ENCODE assay signal across 25 cellular contexts in the genomic region with DNA sequence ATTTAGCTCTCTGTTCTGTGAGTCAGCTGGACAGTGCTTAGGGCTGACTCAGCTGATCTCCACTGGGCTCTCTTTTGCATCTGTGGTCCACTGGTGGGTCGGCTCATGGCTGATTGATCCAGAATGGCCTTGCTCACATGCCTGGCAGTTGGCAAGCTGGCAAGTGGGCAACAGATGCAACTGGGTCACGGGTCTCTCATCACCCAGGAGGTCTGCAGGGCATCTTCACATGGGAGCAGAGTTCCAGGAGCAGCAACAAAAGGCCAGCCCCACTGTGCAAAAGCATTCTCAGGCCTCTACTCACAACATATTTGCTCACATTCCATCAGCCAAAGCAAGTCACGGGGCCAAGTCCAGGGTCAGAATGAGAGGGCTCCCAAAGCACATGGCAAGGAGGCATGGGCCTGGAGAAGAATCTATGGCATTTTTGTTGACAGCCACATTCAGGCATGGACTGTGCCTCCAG.
DNase-seq lines count a peak whose midpoint lies in the region; ATAC-seq, FAIRE-seq and TF ChIP-seq lines count a peak whose summit lies in the region.
"Had no signal": no experiment of that assay in that cellular context is flagged by ENCODE, and none has a peak within 500 bp of the region (broad histone marks: within the 10 kb centered on the region; RNA-seq: fewer than 3 reads in every experiment).

No MANE protein-coding gene starts in this region.

- H3K18ac ChIP-seq in H9 (ENCODE audit: insufficient read length, low read depth, low read length), result no peak overlapping the region

- H3K27ac Mint-ChIP-seq in H9 (peak overlapping the region in 1 of 3 experiments; percentile 7; a peak in 1 of 7 replicates), Calu3 (ENCODE audit: unreplicated experiment) (no peak overlapping the region)
- H3K27ac Mint-ChIP-seq: activated naive CD8-positive, alpha-beta T cell treated with anti-CD3 and anti-CD28 coated beads, Interleukin-2, amount 50 U/mL, for 24 hours; activated T-helper 17 cell treated with anti-CD3 and anti-CD28 coated beads, Interleukin-2, amount 50 U/mL, for 72 hours had no signal

- no peaks in the 10 kb centered on the region for H3K23me2 ChIP-seq in H9 (ENCODE audit: insufficient read length, low read depth, low read length, poor library complexity, severe bottlenecking)

- H2BK120ac ChIP-seq in H9 (ENCODE audit: low read depth, low read length, poor library complexity, severe bottlenecking), result no peak overlapping the region

- no TSS peak for BruUV-seq in HepG2 (replicated peaks; lab: Mats Ljungman, UMichigan)
- BruUV-seq in Calu3 (replicated peaks; lab: Mats Ljungman, UMichigan), result no TSS peak

- FAIRE-seq in HepG2 (lab: Jason Lieb, UNC), result no peak
- FAIRE-seq: D721Med, GM12878, H54 had no signal

- CTCF ChIA-PET in HepG2 (lab: Yijun Ruan, JAX; ENCODE audit: low intra/inter-chr PET ratio, low total read pairs) (no interaction called here), Calu3 (lab: Charles Lee) (no interaction called here)

- no peak overlapping the region for H2BK20ac ChIP-seq in H9 (ENCODE audit: low read depth, low read length, poor library complexity, severe bottlenecking)

- H3K4me3 ChIP-seq in HepG2 (replicated peaks in 1 of 3; ENCODE audit: insufficient read depth in 1 of 3, low read depth in 2 of 3, low read length in 3 of 3) (no peak overlapping the region), thoracic aorta (no peak overlapping the region)
- H3K4me3 ChIP-seq: BLaER1 treated with 17β-estradiol and CSF1 and Interleukin-3, amounts not matched to agents 10 nM and 100 nM; GM12878; PC-9; transverse colon had no signal

- TF ChIP-seq EP300 in HepG2 (IDR thresholded peaks at IDR 0.05; ENCODE audit: low read depth in 2 of 2, low read length in 2 of 2) (no peak), HepG2 (CRISPR knock-in tag; IDR thresholded peaks at IDR 0.05; ENCODE audit: borderline replicate concordance) (no peak)

- H4K5ac ChIP-seq in H9 (ENCODE audit: insufficient read length, low read depth, low read length), result no peak overlapping the region

- H3K4me2 ChIP-seq in H9 (ENCODE audit: insufficient read depth, insufficient read length, low read length), result no peak overlapping the region
- H3K4me2 ChIP-seq in HepG2 (ENCODE audit: low read depth, low read length), result no peak overlapping the region
- H3K4me2 ChIP-seq: BLaER1 treated with 17β-estradiol and CSF1 and Interleukin-3, amounts not matched to agents 10 nM and 100 nM; PC-9 had no signal

- H2AFZ ChIP-seq in H9 (ENCODE audit: low read length), result no peak overlapping the region
- H2AFZ ChIP-seq in HepG2 (ENCODE audit: low read length), result no peak overlapping the region
- H2AFZ ChIP-seq: PC-9 had no signal

- H3K27me3 Mint-ChIP-seq in H9 (ENCODE audit: low read depth) (peaks cover 6% of the 10 kb centered on the region; the same call in 1 of the 2 replicates), Calu3 (ENCODE audit: unreplicated experiment) (peaks cover 63% of the 10 kb centered on the region)
- H3K27me3 Mint-ChIP-seq: activated naive CD8-positive, alpha-beta T cell treated with anti-CD3 and anti-CD28 coated beads, Interleukin-2, amount 50 U/mL, for 24 hours had no signal

- POLR2A ChIA-PET in HepG2 (lab: Yijun Ruan, JAX), result no interaction called here

- H3T11ph ChIP-seq in H9 (ENCODE audit: low read length), result no peak overlapping the region

- H3K56ac ChIP-seq in H9 (ENCODE audit: insufficient read length, low read depth, low read length), result no peak overlapping the region

- H4K20me1 ChIP-seq in H9 (ENCODE audit: control insufficient read depth, insufficient read depth, insufficient read length) (peaks cover 2% of the 10 kb centered on the region), HepG2 (ENCODE audit: insufficient read depth, low read length) (no peaks in the 10 kb centered on the region)
- H4K20me1 ChIP-seq: BLaER1 treated with 17β-estradiol and CSF1 and Interleukin-3, amounts not matched to agents 10 nM and 100 nM had no signal

- H3K4me3 Mint-ChIP-seq in H9 (no peak overlapping the region), Calu3 (ENCODE audit: low read depth, unreplicated experiment) (no peak overlapping the region)
- H3K4me3 Mint-ChIP-seq: activated naive CD8-positive, alpha-beta T cell treated with anti-CD3 and anti-CD28 coated beads, Interleukin-2, amount 50 U/mL, for 24 hours; activated T-helper 17 cell treated with anti-CD3 and anti-CD28 coated beads, Interleukin-2, amount 50 U/mL, for 72 hours had no signal

- H3K27ac ChIP-seq in H9 (ENCODE audit: insufficient read length, low read depth, low read length), result no peak overlapping the region
- no peak overlapping the region for H3K27ac ChIP-seq in HepG2 (ENCODE audit: extremely low read length, insufficient read depth, low read length)
- H3K27ac ChIP-seq in thoracic aorta, result peak overlapping the region in 1 of 2 donors; percentile 37
- H3K27ac ChIP-seq: BLaER1 treated with 17β-estradiol and CSF1 and Interleukin-3, amounts not matched to agents 10 nM and 100 nM; PC-9; transverse colon had no signal

- no peaks in the 10 kb centered on the region for H3K79me1 ChIP-seq in H9 (ENCODE audit: insufficient read depth, low read depth, low read length, poor library complexity, severe bottlenecking)

- in situ Hi-C loops in HepG2 (cut with HindIII; ENCODE audit: extremely low pct_ligation_motif_present, low pct_unique_long_range_greater_than_20kb), result no loop called here

- no peak overlapping the region for H2BK15ac ChIP-seq in H9 (ENCODE audit: low read depth, low read length)

- no peak for TF ChIP-seq CTCF in H9 (conservative IDR thresholded peaks at IDR 0.05)
- TF ChIP-seq CTCF in HepG2 (CRISPR knock-in tag; IDR thresholded peaks at IDR 0.05), result no peak
- TF ChIP-seq CTCF in thoracic aorta (IDR thresholded peaks at IDR 0.05), result no peak
- no peak for TF ChIP-seq CTCF in Calu3 (IDR thresholded peaks at IDR 0.05; ENCODE audit: unreplicated experiment)

- intact Hi-C loops in HepG2 (cut with micrococcal nuclease; ENCODE audit: unreplicated experiment), result no loop called here
- intact Hi-C loops in Calu3 (cut with micrococcal nuclease; ENCODE audit: unreplicated experiment), result no loop called here

- H3K79me2 ChIP-seq in H9 (ENCODE audit: insufficient read depth, low read length) (no peaks in the 10 kb centered on the region), HepG2 (ENCODE audit: insufficient read depth, low read length) (no peaks in the 10 kb centered on the region)

- DNase-seq in H9, result peak; percentile 12
- DNase-seq in brain pericyte (ENCODE audit: low read depth, low spot score), result peak; percentile 52
- DNase-seq in HepG2 (ENCODE audit: low spot score), result peak; percentile 35
- DNase-seq in thoracic aorta (ENCODE audit: low spot score), result no peak
- no peak for DNase-seq in Calu3
- no peak for DNase-seq in DMS79 treated with DMSO at 0.1 percent for 48 hours (lab: John Stamatoyannopoulos, UW)
- DNase-seq in NAMALWA (ENCODE audit: low spot score), result no peak
- DNase-seq: activated CD4-positive, CD25-positive, alpha-beta regulatory T cell; activated naive CD8-positive, alpha-beta T cell treated with anti-CD3 and anti-CD28 coated beads, Interleukin-2, amount 50 U/mL, for 24 hours; GF-D8; glutamatergic neuron; left ventricle myocardium superior; NCI-H2029; NCI-H345; occipital lobe; PC-9; right cardiac atrium; stimulated activated naive CD4-positive, alpha-beta T cell; transverse colon had no signal

- no peak overlapping the region for H2BK5ac ChIP-seq in H9 (ENCODE audit: insufficient read length, low read length)

- TF ChIP-seq RAD21 in HepG2 (CRISPR knock-in tag; IDR thresholded peaks at IDR 0.05), result no peak

- no peak overlapping the region for H4K91ac ChIP-seq in H9 (ENCODE audit: insufficient read length, low read depth, low read length)

- no peak overlapping the region for H3K14ac ChIP-seq in H9 (ENCODE audit: insufficient read depth, low read length)

- no CpG with 5 or more reads among the region's 3 CpGs for WGBS in H9 (ENCODE audit: extremely low coverage, insufficient read length, low lambda C conversion rate)
- 7% methylated on average over 2 of the region's 3 CpGs for WGBS in HepG2 (ENCODE audit: low lambda C conversion rate)

- H3K23ac ChIP-seq in H9 (ENCODE audit: insufficient read length, low read depth, low read length), result no peak overlapping the region

- no peak overlapping the region for H2AK5ac ChIP-seq in H9 (ENCODE audit: insufficient read length, low read length)

- H3K4me1 ChIP-seq in H9 (ENCODE audit: insufficient read depth, low read length) (no peaks in the 10 kb centered on the region), HepG2 (ENCODE audit: insufficient read depth, low read length) (peaks cover 10% of the 10 kb centered on the region), thoracic aorta (ENCODE audit: control insufficient read depth in 1 of 2, low read depth in 2 of 2) (peaks cover 0 to 25% of the 10 kb centered on the region in 2 donors)
- H3K4me1 ChIP-seq: transverse colon had no signal

- H3K9me3 ChIP-seq in H9 (ENCODE audit: control insufficient read depth, low read depth, low read length) (no peaks in the 10 kb centered on the region), HepG2 (ENCODE audit: low read length) (no peaks in the 10 kb centered on the region), thoracic aorta (no peaks in the 10 kb centered on the region)
- H3K9me3 ChIP-seq: transverse colon had no signal

- H2BK12ac ChIP-seq in H9 (ENCODE audit: insufficient read length, low read depth, low read length), result no peak overlapping the region

- H3K4me1 Mint-ChIP-seq in H9 (peaks cover 8% of the 10 kb centered on the region in 2 experiments; a peak in 3 of 4 replicates), Calu3 (ENCODE audit: low read depth, unreplicated experiment) (no peaks in the 10 kb centered on the region)
- H3K4me1 Mint-ChIP-seq: activated naive CD8-positive, alpha-beta T cell treated with anti-CD3 and anti-CD28 coated beads, Interleukin-2, amount 50 U/mL, for 24 hours; activated T-helper 17 cell treated with anti-CD3 and anti-CD28 coated beads, Interleukin-2, amount 50 U/mL, for 72 hours had no signal

- H3K36me3 ChIP-seq in HepG2 (replicated peaks in 1 of 2; ENCODE audit: control insufficient read depth in 1 of 2, insufficient read depth in 2 of 2, low read length in 2 of 2), result no peaks in the 10 kb centered on the region
- no peaks in the 10 kb centered on the region for H3K36me3 ChIP-seq in thoracic aorta
- H3K36me3 ChIP-seq: BLaER1 treated with 17β-estradiol and CSF1 and Interleukin-3, amounts not matched to agents 10 nM and 100 nM; transverse colon had no signal

- no peak for TF ChIP-seq POLR2A in HepG2 (IDR thresholded peaks at IDR 0.05; ENCODE audit: insufficient read depth in 1 of 2, low read depth in 2 of 2, low read length in 2 of 2)

- H3K9me3 Mint-ChIP-seq in H9, result peaks cover 0 to 3% of the 10 kb centered on the region in 2 experiments; a peak in 1 of 5 replicates
- no peaks in the 10 kb centered on the region for H3K9me3 Mint-ChIP-seq in Calu3 (ENCODE audit: low read depth, unreplicated experiment)
- H3K9me3 Mint-ChIP-seq: activated naive CD8-positive, alpha-beta T cell treated with anti-CD3 and anti-CD28 coated beads, Interleukin-2, amount 50 U/mL, for 24 hours; activated T-helper 17 cell treated with anti-CD3 and anti-CD28 coated beads, Interleukin-2, amount 50 U/mL, for 72 hours had no signal

- no peaks in the 10 kb centered on the region; a peak in 1 of 7 replicates for H3K36me3 Mint-ChIP-seq in H9 (ENCODE audit: insufficient read depth in 1 of 3, low read depth in 3 of 3)
- no peaks in the 10 kb centered on the region for H3K36me3 Mint-ChIP-seq in Calu3 (ENCODE audit: insufficient read depth, unreplicated experiment)

- ATAC-seq in HepG2 (peak; percentile 75), thoracic aorta (ENCODE audit: insufficient number of reproducible peaks, low FRiP score, low read depth) (peak; percentile 31), HG03571 (IDR thresholded peaks at IDR 0.05; ENCODE audit: unreplicated experiment) (no peak)
- ATAC-seq: activated naive CD8-positive, alpha-beta T cell treated with anti-CD3 and anti-CD28 coated beads, Interleukin-2, amount 50 U/mL, for 24 hours; activated T-helper 17 cell treated with anti-CD3 and anti-CD28 coated beads, Interleukin-2, amount 50 U/mL, for 72 hours; GM12878; left ventricle myocardium superior; right cardiac atrium had no signal

- H3K27me3 ChIP-seq in H9 (ENCODE audit: insufficient read depth, low read length) (no peaks in the 10 kb centered on the region), HepG2 (ENCODE audit: control insufficient read depth in 1 of 2, insufficient read depth in 2 of 2, low read length in 2 of 2) (peaks cover 0 to 5% of the 10 kb centered on the region in 2 experiments; a peak in 1 of 5 replicates), thoracic aorta (replicated peaks; ENCODE audit: insufficient read depth) (no peaks in the 10 kb centered on the region)
- H3K27me3 ChIP-seq: BLaER1 treated with 17β-estradiol and CSF1 and Interleukin-3, amounts not matched to agents 10 nM and 100 nM; transverse colon had no signal

- no peak overlapping the region for H3K9ac ChIP-seq in H9 (ENCODE audit: extremely low read depth, insufficient read length, low read length)
- no peak overlapping the region for H3K9ac ChIP-seq in HepG2 (ENCODE audit: insufficient read depth, low read depth, low read length)
- H3K9ac ChIP-seq: BLaER1 treated with 17β-estradiol and CSF1 and Interleukin-3, amounts not matched to agents 10 nM and 100 nM had no signal

- no peak overlapping the region for H4K8ac ChIP-seq in H9 (replicated peaks; ENCODE audit: insufficient read length, low read depth, low read length)

- no peak overlapping the region for H3K4ac ChIP-seq in H9 (ENCODE audit: low read depth, low read length)

Comparison
In these comparisons a context has a peak if more than half of its experiments do, and no peak if none do; other contexts are left out.
1. DNase-seq: peak in H9 (single experiment), brain pericyte (single experiment) and HepG2 (single experiment); none in thoracic aorta (single experiment), Calu3 (single experiment), DMS79 treated with DMSO at 0.1 percent for 48 hours (single experiment) and NAMALWA (single experiment).